ENCODE assay signal across 1 cellular context in the genomic region with DNA sequence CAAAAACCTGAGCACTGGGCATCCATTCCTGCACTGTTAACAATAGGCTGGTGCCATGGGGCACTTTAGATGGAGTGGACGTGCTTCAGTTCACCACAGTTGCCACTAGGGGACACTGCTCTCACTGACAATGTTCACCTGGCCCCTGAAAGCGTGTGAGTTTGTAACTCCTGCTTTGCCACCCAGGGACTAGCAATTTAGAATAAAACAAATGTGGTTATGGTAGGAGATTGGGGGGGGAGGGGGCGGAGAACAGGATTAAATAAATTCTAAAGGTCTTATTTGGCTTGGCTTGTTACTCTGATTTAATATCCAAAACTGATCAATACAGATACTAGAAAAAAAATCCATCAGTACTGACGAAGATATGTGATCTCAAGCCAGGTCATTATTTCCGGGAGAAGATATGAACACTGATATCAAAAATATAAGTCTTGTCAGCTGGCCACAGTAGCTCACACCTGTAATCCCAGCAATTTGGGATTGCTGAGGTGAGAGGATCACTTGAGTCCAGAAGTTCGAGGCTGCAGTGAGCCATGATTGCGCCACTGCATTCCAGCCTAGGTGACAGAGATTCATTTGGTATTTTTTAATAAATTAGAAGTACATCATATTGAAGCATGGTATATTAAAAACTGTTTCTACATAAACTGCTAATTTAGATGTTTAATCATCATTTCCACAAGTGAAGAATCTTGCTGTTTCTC.
TF ChIP-seq lines count a peak whose summit lies in the region.

No MANE protein-coding gene starts in this region.

TF ChIP-seq in liver, 16 proteins besides CTCF, POLR2A, EP300 and RAD21 (continued from another document):
- TF ChIP-seq RXRA (IDR thresholded peaks at IDR 0.05), result peak; percentile 52 to 61
- TF ChIP-seq EGR1 (IDR thresholded peaks at IDR 0.05; ENCODE audit: low read depth in 2 of 2), result no peak
